14 cellular contexts compared by ENCODE assay signal in genomic region chr20:59428441-59429205, GRCh38.
DNase-seq lines count a peak whose midpoint lies in the region; ATAC-seq and TF ChIP-seq lines count a peak whose summit lies in the region.
"Had no signal": no experiment of that assay in that cellular context is flagged by ENCODE, and none has a peak within 500 bp of the region (broad histone marks: within the 10 kb centered on the region; RNA-seq: fewer than 3 reads in every experiment).

No MANE protein-coding gene starts in this region.

- peak overlapping the region; percentile 65; the same call in 1 of the 2 replicates for H2AFZ ChIP-seq in Loucy (ENCODE audit: low read length)

- H3K4me2 ChIP-seq in Loucy (ENCODE audit: low read depth, low read length, poor library complexity, severe bottlenecking): peak overlapping the region; percentile 29

- TF ChIP-seq CTCF in Loucy (conservative IDR thresholded peaks at IDR 0.05; ENCODE audit: low read length) (peak; percentile 64), breast epithelium (IDR thresholded peaks at IDR 0.05) (no peak)

- H3K9me2 ChIP-seq in Loucy (replicated peaks; ENCODE audit: low read depth, low read length): no peaks in the 10 kb centered on the region

- no peaks in the 10 kb centered on the region for H3F3A ChIP-seq in Loucy (ENCODE audit: low read depth)

- no peak overlapping the region for H3K4me3 Mint-ChIP-seq in activated CD4-positive, alpha-beta T cell treated with anti-CD3 and anti-CD28 coated beads for 36 hours

- no peaks in the 10 kb centered on the region for H3K4me1 ChIP-seq in Loucy (ENCODE audit: insufficient read depth, low read length, poor library complexity, severe bottlenecking)
- H3K4me1 ChIP-seq in breast epithelium: no peaks in the 10 kb centered on the region
- peaks cover 3 to 10% (median 9%) of the 10 kb centered on the region in 3 donors for H3K4me1 ChIP-seq in skeletal muscle tissue (ENCODE audit: control insufficient read depth in 3 of 3, insufficient read depth in 3 of 3, low read length in 3 of 3)
- H3K4me1 ChIP-seq: thyroid gland had no signal

- H3K4me3 ChIP-seq in Loucy (ENCODE audit: low read length, poor library complexity, severe bottlenecking): no peak overlapping the region
- peak overlapping the region in 2 of 3 donors; percentile 46 to 53 for H3K4me3 ChIP-seq in breast epithelium
- H3K4me3 ChIP-seq in skeletal muscle tissue (ENCODE audit: low read length in 3 of 3): peak overlapping the region; percentile 41 to 62 (median 60)
- H3K4me3 ChIP-seq: thyroid gland had no signal

- H3K27ac Mint-ChIP-seq in activated CD4-positive, alpha-beta T cell treated with anti-CD3 and anti-CD28 coated beads for 36 hours: no peak overlapping the region

- POLR2A ChIA-PET in activated CD4-positive, alpha-beta T cell treated with anti-CD3 and anti-CD28 coated beads for 36 hours (lab: Charles Lee): no interaction called here

- no peaks in the 10 kb centered on the region for H3K36me3 Mint-ChIP-seq in activated CD4-positive, alpha-beta T cell treated with anti-CD3 and anti-CD28 coated beads for 36 hours (ENCODE audit: low read depth)

- H3K27me3 ChIP-seq in Loucy (ENCODE audit: insufficient read depth, low read length, poor library complexity, severe bottlenecking): no peaks in the 10 kb centered on the region
- no peaks in the 10 kb centered on the region for H3K27me3 ChIP-seq in breast epithelium
- H3K27me3 ChIP-seq in skeletal muscle tissue (ENCODE audit: control insufficient read depth in 3 of 3, insufficient read depth in 3 of 3, low read length in 3 of 3): peaks cover 0 to 17% (median 6%) of the 10 kb centered on the region in 3 donors
- H3K27me3 ChIP-seq: thyroid gland had no signal

- H3K4me1 Mint-ChIP-seq in activated CD4-positive, alpha-beta T cell treated with anti-CD3 and anti-CD28 coated beads for 36 hours: peaks cover 10% of the 10 kb centered on the region

- no peaks in the 10 kb centered on the region for H3K36me3 ChIP-seq in Loucy (ENCODE audit: insufficient read depth, low read length)
- no peaks in the 10 kb centered on the region for H3K36me3 ChIP-seq in breast epithelium
- H3K36me3 ChIP-seq in skeletal muscle tissue (ENCODE audit: control insufficient read depth in 3 of 3, insufficient read depth in 3 of 3, low read length in 3 of 3): no peaks in the 10 kb centered on the region
- H3K36me3 ChIP-seq: thyroid gland had no signal

- DNase-seq in activated CD4-positive, alpha-beta T cell treated with anti-CD3 and anti-CD28 coated beads for 36 hours: peak; percentile 20
- DNase-seq in activated CD4-positive, alpha-beta T cell treated with anti-CD3 and anti-CD28 coated beads for 1 hour: no peak
- DNase-seq in breast epithelium (ENCODE audit: low spot score in 2 of 2) (no peak), NCI-H187 treated with DMSO at 0.1 percent for 48 hours (lab: John Stamatoyannopoulos, UW) (no peak), GOT3 (lab: John Stamatoyannopoulos, UW) (no peak)
- no peak for DNase-seq in effector CD8-positive, alpha-beta T cell (lab: John Stamatoyannopoulos, UW)
- DNase-seq: activated CD8-positive, alpha-beta memory T cell treated with anti-CD3 and anti-CD28 coated beads, Interleukin-2, amount 50 U/mL, for 4 hours; erythroblast; NCI-H345; stimulated activated CD4-positive, alpha-beta T cell treated with anti-CD3 and anti-CD28 coated beads, Interleukin-4, amount 100 ng/mL, for 24 hours; SW 1271; thyroid gland had no signal

- H3K9ac ChIP-seq in Loucy (ENCODE audit: low read depth, low read length, poor library complexity, severe bottlenecking) (no peak overlapping the region), skeletal muscle tissue (ENCODE audit: low read depth in 1 of 3, low read length in 3 of 3) (no peak overlapping the region)

- intact Hi-C loops in activated CD4-positive, alpha-beta T cell treated with anti-CD3 and anti-CD28 coated beads for 36 hours (cut with DNase I, micrococcal nuclease): no loop called here
- intact Hi-C loops in breast epithelium (cut with DNase I; ENCODE audit: low total_unique reads): no loop called here

- H3K27ac ChIP-seq in breast epithelium: no peak overlapping the region
- no peak overlapping the region for H3K27ac ChIP-seq in skeletal muscle tissue (ENCODE audit: low read depth, low read length)
- H3K27ac ChIP-seq: thyroid gland had no signal

- H3K9me3 ChIP-seq in Loucy (ENCODE audit: insufficient read depth, low read depth, low read length) (no peaks in the 10 kb centered on the region), breast epithelium (no peaks in the 10 kb centered on the region), skeletal muscle tissue (ENCODE audit: control insufficient read depth in 3 of 3, low read length in 3 of 3) (no peaks in the 10 kb centered on the region)
- H3K9me3 ChIP-seq: thyroid gland had no signal

- no peak for TF ChIP-seq POLR2A in breast epithelium (IDR thresholded peaks at IDR 0.05)

- CTCF ChIA-PET in activated CD4-positive, alpha-beta T cell treated with anti-CD3 and anti-CD28 coated beads for 36 hours (lab: Charles Lee): no interaction called here

- no peaks in the 10 kb centered on the region for H3K27me3 Mint-ChIP-seq in activated CD4-positive, alpha-beta T cell treated with anti-CD3 and anti-CD28 coated beads for 36 hours

- no peaks in the 10 kb centered on the region for H3K79me2 ChIP-seq in Loucy (ENCODE audit: insufficient read depth, low read length)

- ATAC-seq in activated CD4-positive, alpha-beta T cell treated with anti-CD3 and anti-CD28 coated beads for 36 hours: no peak

- peaks cover 3% of the 10 kb centered on the region for H3K9me3 Mint-ChIP-seq in activated CD4-positive, alpha-beta T cell treated with anti-CD3 and anti-CD28 coated beads for 36 hours (ENCODE audit: low read depth)

- H4K20me1 ChIP-seq in Loucy (ENCODE audit: insufficient read depth, low read length, poor library complexity, severe bottlenecking): no peaks in the 10 kb centered on the region
